25 cellular contexts compared by ENCODE assay signal in genomic region chr14:53496668-53497067, GRCh38.
"Had no signal": no experiment of that assay in that cellular context is flagged by ENCODE, and none has a peak within 500 bp of the region (broad histone marks: within the 10 kb centered on the region; RNA-seq: fewer than 3 reads in every experiment).

No MANE protein-coding gene starts in this region.

- H3K4me3 ChIP-seq: pancreas, prostate gland, right lobe of liver, sigmoid colon, stomach, thoracic aorta, thyroid gland, tibial nerve, upper lobe of left lung, vagina had no signal

- FAIRE-seq: small intestine had no signal

- DNase-seq: naive thymus-derived CD8-positive, alpha-beta T cell; nephron progenitor cell; nucleus accumbens; pancreas; right cardiac atrium; right lobe of liver; sigmoid colon; small intestine; stimulated activated CD4-positive, alpha-beta T cell treated with anti-CD3 and anti-CD28 coated beads, Interleukin-15, amount 100 ng/mL, for 24 hours; stimulated activated CD4-positive, alpha-beta T cell treated with anti-CD3 and anti-CD28 coated beads, Interleukin-2, amount 100 ng/mL, for 24 hours; stimulated activated CD4-positive, alpha-beta T cell treated with anti-CD3 and anti-CD28 coated beads, Interleukin-2, amount 100 ng/mL, for 48 hours; stimulated activated CD4-positive, alpha-beta T cell treated with anti-CD3 and anti-CD28 coated beads, Interleukin-4, amount 100 ng/mL, for 24 hours; stimulated activated naive B cell treated with anti-CD40 and anti-IgM and Interleukin-4, amounts not matched to agents 10 μg/mL and 1 μg/mL and 100 μg/mL, for 72 hours; stimulated activated naive CD4-positive, alpha-beta T cell treated with Interleukin-2 at 50 U/mL for 16 hours; stomach; thyroid gland; trophoblast cell; upper lobe of left lung had no signal

- H3K27me3 ChIP-seq: neutrophil, pancreas, right lobe of liver, sigmoid colon, stomach, thyroid gland, tibial nerve, upper lobe of left lung, vagina had no signal

- ATAC-seq: naive thymus-derived CD8-positive, alpha-beta T cell; natural killer cell treated with Interleukin-12 subunit alpha and Interleukin-12 subunit beta and Interleukin-15 and Interleukin-18, amount 100 ng/mL, for 72 hours; pancreas; right cardiac atrium; stimulated activated effector memory CD8-positive, alpha-beta T cell treated with anti-CD3 and anti-CD28 coated beads, Interleukin-12 subunit alpha, Interleukin-12 subunit beta, amount 100 ng/mL, for 72 hours; stimulated activated naive B cell treated with anti-CD40 and anti-IgM and Interleukin-4, amounts not matched to agents 10 μg/mL and 1 μg/mL and 100 μg/mL, for 72 hours had no signal

- H3K27ac ChIP-seq: neutrophil, pancreas, prostate gland, right lobe of liver, sigmoid colon, stomach, thoracic aorta, thyroid gland, tibial nerve, upper lobe of left lung, vagina had no signal

- H3K4me1 ChIP-seq: pancreas, prostate gland, right lobe of liver had no signal

- H3K9me3 ChIP-seq: neutrophil, pancreas, prostate gland, right lobe of liver, sigmoid colon, stomach, thoracic aorta, thyroid gland, tibial nerve, upper lobe of left lung, vagina had no signal

- H3K36me3 ChIP-seq: neutrophil, pancreas, prostate gland, right lobe of liver, sigmoid colon, stomach, thoracic aorta, thyroid gland, tibial nerve, upper lobe of left lung, vagina had no signal
